18 cellular contexts compared by ENCODE assay signal in the genomic region with DNA sequence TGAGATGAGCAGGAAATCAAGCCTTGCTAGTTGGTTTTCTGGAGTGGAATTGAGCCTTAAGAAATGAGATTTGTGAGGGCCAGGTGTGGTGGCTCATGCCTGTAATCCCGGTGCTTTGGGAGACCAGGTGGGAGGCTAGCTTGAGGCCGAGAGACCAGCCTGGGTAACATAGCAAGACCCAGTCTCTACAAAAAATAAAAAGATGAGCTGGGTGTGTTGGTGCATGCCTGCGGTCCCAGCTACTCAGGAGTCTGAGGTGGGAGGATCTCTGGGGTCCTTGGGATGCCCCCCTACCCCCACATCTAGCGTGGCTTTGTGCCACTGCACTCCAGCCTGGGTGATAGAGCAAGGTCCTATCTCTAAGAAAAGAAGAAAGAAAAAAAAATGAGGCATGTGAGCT.
DNase-seq lines count a peak whose midpoint lies in the region; ATAC-seq, FAIRE-seq and TF ChIP-seq lines count a peak whose summit lies in the region.
"Had no signal": no experiment of that assay in that cellular context is flagged by ENCODE, and none has a peak within 500 bp of the region (broad histone marks: within the 10 kb centered on the region; RNA-seq: fewer than 3 reads in every experiment).

No MANE protein-coding gene starts in this region.

- no peak overlapping the region for H3K14ac ChIP-seq in H1 (ENCODE audit: insufficient read length)

- peak; percentile 7 for DNase-seq in H7
- peak in 1 of 2 experiments; percentile 14 for DNase-seq in H1 (ENCODE audit: low read depth in 1 of 2, low spot score in 2 of 2)
- no peak for DNase-seq in neural crest cell (ENCODE audit: low read depth, low spot score)
- peak; percentile 29 for DNase-seq in upper lobe of right lung
- no peak for DNase-seq in HuH-7 (ENCODE audit: low spot score)
- no peak for DNase-seq in HuH-7.5 (ENCODE audit: low spot score)
- DNase-seq: AML-193; CD4-positive, alpha-beta memory T cell; DMS153; DMS79; GDM1 had no signal

- H3K27ac ChIP-seq in H1 (ENCODE audit: low read depth, low read length) (no peak overlapping the region), upper lobe of right lung (no peak overlapping the region)
- H3K27ac ChIP-seq: 22Rv1, A549, C4-2B had no signal

- peaks cover 6% of the 10 kb centered on the region for H3K9me3 Mint-ChIP-seq in neural crest cell

- H3K4me3 ChIP-seq in H7 (ENCODE audit: insufficient read depth, low read depth, low read length) (no peak overlapping the region), H1 (ENCODE audit: extremely low read depth in 1 of 4, insufficient read depth in 2 of 4, low read depth in 3 of 4, low read length in 4 of 4) (no peak overlapping the region), upper lobe of right lung (no peak overlapping the region)
- H3K4me3 ChIP-seq: A549, GM23338, K562 had no signal

- H2BK12ac ChIP-seq in H1 (ENCODE audit: low read depth, low read length) = no peak overlapping the region

- ATAC-seq in upper lobe of right lung = no peak
- ATAC-seq in GM18870 (IDR thresholded peaks at IDR 0.05; ENCODE audit: unreplicated experiment) = no peak
- ATAC-seq: A549, GM23338, K562 had no signal

- no peak overlapping the region for H4K5ac ChIP-seq in H1 (ENCODE audit: insufficient read length, low read depth, low read length)

- H3K56ac ChIP-seq in H1 (replicated peaks; ENCODE audit: insufficient read length, low read depth, low read length) = no peak overlapping the region

- no peak overlapping the region for H3K4me3 Mint-ChIP-seq in neural crest cell
- H3K4me3 Mint-ChIP-seq: CD4-positive, alpha-beta memory T cell; GM23338; H9 had no signal

- FAIRE-seq in H1 (lab: Jason Lieb, UNC) = no peak
- FAIRE-seq: A549, K562 had no signal

- H3K27me3 Mint-ChIP-seq in neural crest cell (ENCODE audit: low read depth) = no peaks in the 10 kb centered on the region

- no peak overlapping the region for H3K9ac ChIP-seq in H1 (replicated peaks in 1 of 4; ENCODE audit: extremely low read depth in 1 of 4, low read depth in 3 of 4, low read length in 3 of 4)

- no peak overlapping the region for H3K18ac ChIP-seq in H1 (ENCODE audit: extremely low read depth, low read length)

- H3K36me3 Mint-ChIP-seq in neural crest cell (ENCODE audit: low read depth) = no peaks in the 10 kb centered on the region
- H3K36me3 Mint-ChIP-seq: CD4-positive, alpha-beta memory T cell had no signal

- no peaks in the 10 kb centered on the region for H3K79me1 ChIP-seq in H1 (ENCODE audit: low read depth, low read length)

- H3K23me2 ChIP-seq in H1 (ENCODE audit: low read depth, low read length) = no peaks in the 10 kb centered on the region

- 0 out of 4 replicates have a peak, but pooled peaks cover 0 to 3% of the 10 kb centered on the region in 2 experiments for H3K9me3 ChIP-seq in H1 (ENCODE audit: insufficient read depth in 2 of 2, low read depth in 1 of 2, low read length in 1 of 2)
- no peaks in the 10 kb centered on the region for H3K9me3 ChIP-seq in upper lobe of right lung
- H3K9me3 ChIP-seq: A549 had no signal

- CTCF ChIA-PET in H1 (lab: Charles Lee; ENCODE audit: partially characterized antibody) = interaction anchor here (1.2 kb wide), 1 partner anchor 106 kb away, joined by 3 read pairs; no protein-coding TSS in a partner anchor

- no peak overlapping the region for H2BK120ac ChIP-seq in H1 (replicated peaks; ENCODE audit: low read depth, low read length)

- no peak overlapping the region for H2BK20ac ChIP-seq in H1 (ENCODE audit: low read length)

- H3K36me3 ChIP-seq in H7 (replicated peaks; ENCODE audit: control insufficient read depth, insufficient read depth, low read length) (no peaks in the 10 kb centered on the region), H1 (ENCODE audit: control insufficient read depth in 2 of 4, insufficient read depth in 4 of 4, low read length in 3 of 4) (no peaks in the 10 kb centered on the region), upper lobe of right lung (no peaks in the 10 kb centered on the region)

- H2AK5ac ChIP-seq in H1 (ENCODE audit: low read depth, low read length) = no peak overlapping the region

- no peak overlapping the region for H2BK5ac ChIP-seq in H1 (ENCODE audit: low read depth, low read length)

- H4K8ac ChIP-seq in H1 (ENCODE audit: extremely low read depth, insufficient read depth, low read length) = peak overlapping the region; percentile 35; the same call in 1 of the 2 replicates

- H3K4me1 ChIP-seq in H1 (replicated peaks in 1 of 4; ENCODE audit: control insufficient read depth in 3 of 4, insufficient read depth in 4 of 4, low read length in 3 of 4) (no peaks in the 10 kb centered on the region), upper lobe of right lung (no peaks in the 10 kb centered on the region)
- H3K4me1 ChIP-seq: A549 had no signal

- no peaks in the 10 kb centered on the region for H3K4me1 Mint-ChIP-seq in neural crest cell
- H3K4me1 Mint-ChIP-seq: CD4-positive, alpha-beta memory T cell had no signal

- intact Hi-C loops in upper lobe of right lung (cut with DNase I) = no loop called here

- no peak overlapping the region for H3K23ac ChIP-seq in H1 (ENCODE audit: insufficient read length)

- no peak overlapping the region for H3K4me2 ChIP-seq in H1 (ENCODE audit: insufficient read depth in 1 of 2, low read depth in 2 of 2, low read length in 2 of 2)
- H3K4me2 ChIP-seq: A549, GM23338 had no signal

- no peaks in the 10 kb centered on the region for H3K79me2 ChIP-seq in H1 (ENCODE audit: control insufficient read depth in 1 of 2, insufficient read depth in 2 of 2, low read length in 2 of 2)

- H2BK15ac ChIP-seq in H1 (ENCODE audit: low read length) = no peak overlapping the region

- H3K27me3 ChIP-seq in H7 (ENCODE audit: control insufficient read depth, insufficient read depth, low read length) = no peaks in the 10 kb centered on the region
- no peaks in the 10 kb centered on the region for H3K27me3 ChIP-seq in H1 (replicated peaks in 1 of 4; ENCODE audit: control insufficient read depth in 3 of 4, extremely low read depth in 1 of 4, insufficient read depth in 3 of 4, low read length in 3 of 4)
- H3K27me3 ChIP-seq in upper lobe of right lung = no peaks in the 10 kb centered on the region

- peak overlapping the region; percentile 78 for H3K27ac Mint-ChIP-seq in neural crest cell (ENCODE audit: unreplicated experiment)
- H3K27ac Mint-ChIP-seq: CD4-positive, alpha-beta memory T cell; GM23338; H9 had no signal

- no peak for TF ChIP-seq POLR2A in H1 (IDR thresholded peaks at IDR 0.05; ENCODE audit: control extremely low read depth in 1 of 2, low read depth in 2 of 2, low read length in 2 of 2)

- TF ChIP-seq RAD21 in H1 (IDR thresholded peaks at IDR 0.05 in 1 of 2, conservative IDR thresholded peaks at IDR 0.05 in 1 of 2; ENCODE audit: low read depth in 2 of 2, low read length in 2 of 2) = no peak

- TF ChIP-seq CTCF in H1 (IDR thresholded peaks at IDR 0.05; ENCODE audit: control extremely low read depth in 1 of 3, insufficient read depth in 1 of 3, low read depth in 1 of 3, low read length in 3 of 3) (no peak), neural crest cell (conservative IDR thresholded peaks at IDR 0.05) (no peak), upper lobe of right lung (IDR thresholded peaks at IDR 0.05) (no peak)

- no peak for TF ChIP-seq EP300 in H1 (IDR thresholded peaks at IDR 0.05; ENCODE audit: borderline replicate concordance in 1 of 2, low read depth in 2 of 2, low read length in 2 of 2)

- H4K20me1 ChIP-seq in H1 (replicated peaks in 1 of 2; ENCODE audit: control insufficient read depth in 1 of 2, insufficient read depth in 2 of 2, low read length in 2 of 2) = no peaks in the 10 kb centered on the region

- POLR2A ChIA-PET in H1 (lab: Charles Lee; ENCODE audit: partially characterized antibody) = interaction anchor here (1.1 kb wide), 1 partner anchor 11 kb away, joined by 3 read pairs; no protein-coding TSS in a partner anchor

- no peak overlapping the region for H3K4ac ChIP-seq in H1 (replicated peaks; ENCODE audit: insufficient read length, low read depth, low read length)

- no peak overlapping the region for H2AFZ ChIP-seq in H1 (ENCODE audit: low read length)
- H2AFZ ChIP-seq: GM23338 had no signal

- WGBS in H1 (ENCODE audit: extremely low coverage in 1 of 2, insufficient coverage in 1 of 2, insufficient read length in 1 of 2, insufficient replicate concordance in 2 of 2, low coverage in 1 of 2, low lambda C conversion rate in 2 of 2, missing lambda C conversion rate in 1 of 2), 2 experiments = 86% methylated on average over 4 of the region's 4 CpGs; no CpG with 5 or more reads in 1 of the 2 experiments

- no peak overlapping the region for H4K91ac ChIP-seq in H1 (replicated peaks; ENCODE audit: insufficient read length, low read length)

TF ChIP-seq in H1, 55 proteins besides CTCF, POLR2A, EP300 and RAD21:
- TF ChIP-seq SRF (IDR thresholded peaks at IDR 0.05; ENCODE audit: low read depth, low read length) = no peak

Comparison
In these comparisons a context has a peak if more than half of its experiments do, and no peak if none do; other contexts are left out.
1. DNase-seq: peak in H7 (single experiment) and upper lobe of right lung (single experiment); none in neural crest cell (single experiment), HuH-7 (single experiment) and HuH-7.5 (single experiment).